ENCODE assay signal across 22 cellular contexts in the genomic region with DNA sequence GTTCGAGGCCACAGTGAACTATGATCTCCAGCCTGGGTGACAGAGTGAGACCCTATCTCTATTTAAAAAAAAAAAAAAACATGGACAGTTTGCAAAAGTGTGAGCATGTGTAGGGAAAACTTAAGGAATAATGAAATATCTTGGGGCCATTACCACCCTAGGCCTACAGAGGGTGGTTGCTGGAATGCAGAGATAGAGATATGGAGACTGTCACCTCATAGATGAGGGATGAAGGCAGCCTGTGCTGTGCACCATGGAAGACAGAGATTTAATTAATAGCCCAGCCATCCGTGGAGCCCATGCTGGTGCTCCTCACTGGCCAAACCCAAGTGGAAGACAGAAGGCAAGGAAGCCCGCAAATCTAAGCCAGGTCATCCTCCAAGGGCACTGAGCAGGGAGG.
"Had no signal": no experiment of that assay in that cellular context is flagged by ENCODE, and none has a peak within 500 bp of the region (broad histone marks: within the 10 kb centered on the region; RNA-seq: fewer than 3 reads in every experiment).

No MANE protein-coding gene starts in this region.

- H3K36me3 ChIP-seq: ascending aorta had no signal

- H3K4me1 ChIP-seq: ascending aorta had no signal

- H3K27me3 Mint-ChIP-seq: activated CD4-positive, alpha-beta T cell treated with anti-CD3 and anti-CD28 coated beads, Interleukin-2, amount 10 ng/mL, durations not matched to agents 24 days and 14 days; activated CD8-positive, alpha-beta memory T cell treated with anti-CD3 and anti-CD28 coated beads, Interleukin-2, amount 10 ng/mL, durations not matched to agents 7 days and 5 days; brain; central memory CD8-positive, alpha-beta T cell had no signal

- H3K9me3 ChIP-seq: ascending aorta had no signal

- H3K4me3 Mint-ChIP-seq: activated CD4-positive, alpha-beta T cell treated with anti-CD3 and anti-CD28 coated beads, Interleukin-2, amount 10 ng/mL, durations not matched to agents 24 days and 14 days; activated CD8-positive, alpha-beta memory T cell treated with anti-CD3 and anti-CD28 coated beads, Interleukin-2, amount 10 ng/mL, durations not matched to agents 7 days and 5 days; activated naive CD4-positive, alpha-beta T cell treated with anti-CD3 and anti-CD28 coated beads for 36 hours; activated T-cell treated with anti-CD3 and anti-CD28 coated beads, Interleukin-2, amount 50 U/mL, for 4 hours; central memory CD8-positive, alpha-beta T cell; T-helper 1 cell treated with Interleukin-12 subunit alpha and Interleukin-12 subunit beta and Interleukin-4 antibody, amounts not matched to agents 30 μg/mL and 1 μg/mL, for 36 hours; WTC11 had no signal

- H3K27me3 ChIP-seq: ascending aorta had no signal

- DNase-seq: activated CD4-positive, alpha-beta T cell treated with anti-CD3 and anti-CD28 coated beads for 1 hour; activated CD4-positive, alpha-beta T cell treated with anti-CD3 and anti-CD28 coated beads, Interleukin-2, amount 10 ng/mL, durations not matched to agents 24 days and 14 days; activated CD4-positive, alpha-beta T cell treated with anti-CD3 and anti-CD28 coated beads, Interleukin-2, amount 50 U/mL, for 48 hours; activated CD8-positive, alpha-beta memory T cell treated with anti-CD3 and anti-CD28 coated beads, Interleukin-2, amount 10 ng/mL, durations not matched to agents 7 days and 5 days; activated gamma-delta T cell; activated naive CD4-positive, alpha-beta T cell treated with anti-CD3 and anti-CD28 coated beads for 36 hours; activated T-cell treated with anti-CD3 and anti-CD28 coated beads, Interleukin-2, amount 50 U/mL, for 4 hours; Kasumi-1; NCI-H1048; NCI-H146; NCI-H187 treated with DMSO at 0.1 percent for 48 hours; NCI-H2081 treated with DMSO at 0.1 percent for 48 hours; NCI-H446; NCI-H524; RPMI8226; T-helper 9 cell had no signal

- H3K27ac Mint-ChIP-seq: activated CD4-positive, alpha-beta T cell treated with anti-CD3 and anti-CD28 coated beads, Interleukin-2, amount 10 ng/mL, durations not matched to agents 24 days and 14 days; activated CD8-positive, alpha-beta memory T cell treated with anti-CD3 and anti-CD28 coated beads, Interleukin-2, amount 10 ng/mL, durations not matched to agents 7 days and 5 days; activated naive CD4-positive, alpha-beta T cell treated with anti-CD3 and anti-CD28 coated beads for 36 hours; brain; T-helper 1 cell treated with Interleukin-12 subunit alpha and Interleukin-12 subunit beta and Interleukin-4 antibody, amounts not matched to agents 30 μg/mL and 1 μg/mL, for 36 hours; WTC11 had no signal

- H3K4me3 ChIP-seq: SK-N-MC had no signal

- H3K27ac ChIP-seq: ascending aorta, SK-N-MC had no signal
